1 cellular context compared by ENCODE assay signal in genomic region chr17:78148286-78149016, GRCh38.
TF ChIP-seq lines count a peak whose summit lies in the region.

No MANE protein-coding gene starts in this region.

TF ChIP-seq in IMR-90, 13 proteins besides CTCF, POLR2A, EP300 and RAD21:
- TF ChIP-seq CEBPB (IDR thresholded peaks at IDR 0.05; ENCODE audit: low read depth, low read length) = no peak
- TF ChIP-seq FOS (IDR thresholded peaks at IDR 0.05; ENCODE audit: low read depth, low read length) = no peak
- TF ChIP-seq MAFK (IDR thresholded peaks at IDR 0.05; ENCODE audit: low read depth, low read length) = no peak
- no peak for TF ChIP-seq CHD1 (IDR thresholded peaks at IDR 0.05; ENCODE audit: low read depth, low read length)
- TF ChIP-seq SMC3 (IDR thresholded peaks at IDR 0.05; ENCODE audit: low read depth, low read length) = no peak
- TF ChIP-seq RCOR1 (IDR thresholded peaks at IDR 0.05; ENCODE audit: insufficient replicate concordance, low read length) = no peak
- TF ChIP-seq BHLHE40 (IDR thresholded peaks at IDR 0.05; ENCODE audit: low read depth, low read length) = no peak
- no peak for TF ChIP-seq RFX5 (IDR thresholded peaks at IDR 0.05; ENCODE audit: low read depth, low read length)
- TF ChIP-seq USF2 (IDR thresholded peaks at IDR 0.05; ENCODE audit: low read depth, low read length) = no peak
- no peak for TF ChIP-seq MXI1 (IDR thresholded peaks at IDR 0.05; ENCODE audit: borderline replicate concordance, low read depth, low read length)
- no peak for TF ChIP-seq MAZ (IDR thresholded peaks at IDR 0.05; ENCODE audit: borderline replicate concordance, low read depth, low read length)
- no peak for TF ChIP-seq NFE2L2 (IDR thresholded peaks at IDR 0.05; ENCODE audit: low read depth, low read length)
- no peak for TF ChIP-seq ELK1 (IDR thresholded peaks at IDR 0.05; ENCODE audit: borderline replicate concordance, low read depth, low read length)
